In the genomic region with DNA sequence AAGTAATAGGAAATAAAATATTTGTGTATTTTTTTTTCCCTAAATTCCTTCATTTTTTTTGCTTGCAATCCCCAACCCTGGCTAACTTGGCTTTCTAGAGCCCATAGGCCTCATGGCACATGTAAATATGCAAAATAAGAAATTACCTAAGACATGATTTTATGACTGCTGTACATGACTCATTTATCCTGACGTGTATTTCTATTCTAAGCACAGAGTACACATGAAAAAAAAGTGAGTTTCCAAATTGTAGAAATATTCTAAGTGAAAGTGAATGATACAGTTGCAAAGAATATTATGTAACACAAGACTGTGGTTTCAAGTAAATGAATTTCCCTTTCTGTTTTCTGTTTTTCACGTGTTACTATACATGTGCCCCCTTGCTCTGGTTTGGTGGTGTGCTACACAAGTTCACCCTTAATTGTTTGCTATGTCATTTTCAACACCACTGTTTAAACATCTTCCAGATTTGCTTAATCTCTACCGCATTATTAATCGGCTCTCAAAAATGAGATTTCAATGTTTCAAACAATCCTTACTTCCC, we compare ENCODE assay signal across 19 cellular contexts.
DNase-seq lines count a peak whose midpoint lies in the region; ATAC-seq and TF ChIP-seq lines count a peak whose summit lies in the region.
"Had no signal": no experiment of that assay in that cellular context is flagged by ENCODE, and none has a peak within 500 bp of the region (broad histone marks: within the 10 kb centered on the region; RNA-seq: fewer than 3 reads in every experiment).

No MANE protein-coding gene starts in this region.

- WGBS in hepatocyte (ENCODE audit: low lambda C conversion rate, missing lambda C conversion rate) = 85% methylated on average over 4 of the region's 4 CpGs

- no peaks in the 10 kb centered on the region for H4K20me1 ChIP-seq in hepatocyte (ENCODE audit: insufficient read depth, poor library complexity, severe bottlenecking)
- H4K20me1 ChIP-seq: BLaER1 treated with 17β-estradiol and CSF1 and Interleukin-3, amounts not matched to agents 10 nM and 100 nM had no signal

- no peak for TF ChIP-seq POLR2A in Peyer's patch (IDR thresholded peaks at IDR 0.05)

- H3K4me3 ChIP-seq in epithelial cell of esophagus (ENCODE audit: low read length) (no peak overlapping the region), retinal pigment epithelial cell (ENCODE audit: low read length) (no peak overlapping the region), hepatocyte (no peak overlapping the region), Peyer's patch (no peak overlapping the region)
- H3K4me3 ChIP-seq: BLaER1 treated with 17β-estradiol and CSF1 and Interleukin-3, amounts not matched to agents 10 nM and 100 nM; heart left ventricle had no signal

- H3K36me3 ChIP-seq in hepatocyte (replicated peaks; ENCODE audit: insufficient read depth, low read depth) (no peaks in the 10 kb centered on the region), Peyer's patch (no peaks in the 10 kb centered on the region)
- H3K36me3 ChIP-seq: BLaER1 treated with 17β-estradiol and CSF1 and Interleukin-3, amounts not matched to agents 10 nM and 100 nM; heart left ventricle had no signal

- H3K79me2 ChIP-seq in hepatocyte = no peaks in the 10 kb centered on the region

- no peak overlapping the region for H2AFZ ChIP-seq in hepatocyte

- POLR2A ChIA-PET in RWPE1 (lab: Yijun Ruan, JAX; ENCODE audit: low non-redundant PET) = no interaction called here

- H3K9me2 ChIP-seq in hepatocyte (replicated peaks; ENCODE audit: insufficient read depth) = no peaks in the 10 kb centered on the region

- H3K27me3 ChIP-seq in hepatocyte (no peaks in the 10 kb centered on the region), Peyer's patch (no peaks in the 10 kb centered on the region)
- H3K27me3 ChIP-seq: BLaER1 treated with 17β-estradiol and CSF1 and Interleukin-3, amounts not matched to agents 10 nM and 100 nM; heart left ventricle had no signal

- DNase-seq in RWPE1 (ENCODE audit: low spot score) = peak; percentile 2
- DNase-seq in epithelial cell of esophagus (ENCODE audit: low read depth) = peak; percentile 70
- peak; percentile 17 for DNase-seq in retinal pigment epithelial cell (ENCODE audit: low read depth)
- DNase-seq in stimulated activated CD4-positive, alpha-beta T cell treated with anti-CD3 and anti-CD28 coated beads, Interleukin-2, amount 100 ng/mL, for 48 hours = no peak
- no peak for DNase-seq in GOT3 (lab: John Stamatoyannopoulos, UW)
- no peak for DNase-seq in hepatocyte (ENCODE audit: low spot score)
- DNase-seq in Peyer's patch = no peak
- DNase-seq: H9; heart left ventricle; Kasumi-1; left cardiac atrium; NCI-H187; NCI-H446 treated with DMSO at 0.1 percent for 48 hours; stimulated activated CD4-positive, alpha-beta T cell treated with anti-CD3 and anti-CD28 coated beads, Interleukin-12 subunit alpha, Interleukin-12 subunit beta, amount 100 ng/mL, for 4 hours; T-helper 2 cell had no signal

- H3K27ac ChIP-seq in RWPE1 = no peak overlapping the region
- no peak overlapping the region for H3K27ac ChIP-seq in hepatocyte
- no peak overlapping the region for H3K27ac ChIP-seq in Peyer's patch
- H3K27ac ChIP-seq: BLaER1 treated with 17β-estradiol and CSF1 and Interleukin-3, amounts not matched to agents 10 nM and 100 nM; heart left ventricle; HL-60 had no signal

- no peak for TF ChIP-seq CTCF in RWPE1 (conservative IDR thresholded peaks at IDR 0.05; ENCODE audit: low read depth)
- TF ChIP-seq CTCF in epithelial cell of esophagus (IDR thresholded peaks at IDR 0.05; ENCODE audit: insufficient read depth, low read depth, low read length, missing control alignments) = no peak
- no peak for TF ChIP-seq CTCF in retinal pigment epithelial cell (conservative IDR thresholded peaks at IDR 0.05; ENCODE audit: low read depth, low read length)
- no peak for TF ChIP-seq CTCF in hepatocyte (IDR thresholded peaks at IDR 0.05; ENCODE audit: poor library complexity)
- TF ChIP-seq CTCF in Peyer's patch (IDR thresholded peaks at IDR 0.05) = no peak

- ATAC-seq in HG02885 (IDR thresholded peaks at IDR 0.05; ENCODE audit: poor library complexity, unreplicated experiment) = peak; percentile 43
- ATAC-seq: heart left ventricle, left cardiac atrium, Panc1 had no signal

- CTCF ChIA-PET in RWPE1 (lab: Yijun Ruan, JAX) = no interaction called here

- H3K4me1 ChIP-seq in hepatocyte (ENCODE audit: insufficient read depth) (no peaks in the 10 kb centered on the region), Peyer's patch (no peaks in the 10 kb centered on the region)
- H3K4me1 ChIP-seq: BLaER1 treated with 17β-estradiol and CSF1 and Interleukin-3, amounts not matched to agents 10 nM and 100 nM; heart left ventricle had no signal

- no peak overlapping the region for H3K4me2 ChIP-seq in hepatocyte
- H3K4me2 ChIP-seq: BLaER1 treated with 17β-estradiol and CSF1 and Interleukin-3, amounts not matched to agents 10 nM and 100 nM had no signal

- H3K9me3 ChIP-seq in hepatocyte (ENCODE audit: low read depth) (no peaks in the 10 kb centered on the region), Peyer's patch (no peaks in the 10 kb centered on the region)
- H3K9me3 ChIP-seq: BLaER1 treated with 17β-estradiol and CSF1 and Interleukin-3, amounts not matched to agents 10 nM and 100 nM; heart left ventricle had no signal

Comparison
In these comparisons a context has a peak if more than half of its experiments do, and no peak if none do; other contexts are left out.
1. DNase-seq: peak in RWPE1 (single experiment), epithelial cell of esophagus (single experiment) and retinal pigment epithelial cell (single experiment); none in stimulated activated CD4-positive, alpha-beta T cell treated with anti-CD3 and anti-CD28 coated beads, Interleukin-2, amount 100 ng/mL, for 48 hours (0 of 2), GOT3 (single experiment), hepatocyte (single experiment) and Peyer's patch (0 of 3).